8 cellular contexts compared by ENCODE assay signal in genomic region chr3:127822836-127823589, GRCh38. TPM values are rescaled to one million over a fixed set of nuclear protein-coding genes. Genes with fewer than 3 reads are reported as not detected.
DNase-seq lines count a peak whose midpoint lies in the region; ATAC-seq and TF ChIP-seq lines count a peak whose summit lies in the region.

No MANE protein-coding gene starts in this region.

- intact Hi-C loops in PC-3 (cut with micrococcal nuclease): loop anchor here (5.0 kb wide), 2 partner anchors 76 to 139 kb away; no protein-coding TSS in a partner anchor
- intact Hi-C loops in thyroid gland (cut with DNase I): no loop called here

- 4 to 30% methylated on average over 2 to 18 of the region's 98 CpGs for WGBS in thyroid gland, 2 donors

- no peaks in the 10 kb centered on the region for H3F3A ChIP-seq in PC-3 (ENCODE audit: low read length, unreplicated experiment)

- H3K4me1 ChIP-seq in PC-3 (ENCODE audit: insufficient read depth, low read length) (peaks cover 48% of the 10 kb centered on the region), thyroid gland (peaks cover 8 to 27% of the 10 kb centered on the region in 2 donors)

- H3K4me2 ChIP-seq in PC-3 (ENCODE audit: low read length): peak overlapping the region; percentile 87

- peak overlapping the region; percentile 89 for H3K9ac ChIP-seq in PC-3 (ENCODE audit: low read length)

- CTCF ChIA-PET in PC-3 (lab: Charles Lee): interaction anchor here (0.5 to 1.1 kb wide), 5 partner anchors 19 to 248 kb away, joined by 3 to 4 read pairs (median 3); no protein-coding TSS in a partner anchor

- POLR2A ChIA-PET in PC-3 (lab: Charles Lee; ENCODE audit: unreplicated experiment): interaction anchor here (1.1 kb wide), 1 partner anchor 55 kb away, joined by 14 read pairs; no protein-coding TSS in a partner anchor

- no peaks in the 10 kb centered on the region for H4K20me1 ChIP-seq in PC-3 (ENCODE audit: low read length)

- H3K36me3 ChIP-seq in PC-3 (ENCODE audit: low read depth, low read length): no peaks in the 10 kb centered on the region
- no peaks in the 10 kb centered on the region for H3K36me3 ChIP-seq in thyroid gland

- H3K4me3 ChIP-seq in PC-3 (ENCODE audit: low read length): peak overlapping the region; percentile 80
- peak overlapping the region; percentile 2 to 60 (median 44) for H3K4me3 ChIP-seq in thyroid gland (replicated peaks in 1 of 3)

- H3K27me3 ChIP-seq in PC-3 (ENCODE audit: low read length) (no peaks in the 10 kb centered on the region), thyroid gland (no peaks in the 10 kb centered on the region)

- H2AFZ ChIP-seq in PC-3 (ENCODE audit: low read length): peak overlapping the region; percentile 81

- TF ChIP-seq CTCF in PC-3 (conservative IDR thresholded peaks at IDR 0.05; ENCODE audit: low read depth, low read length) (no peak), thyroid gland (IDR thresholded peaks at IDR 0.05) (peak in 2 of 6 experiments; percentile 10)

- DNase-seq in NCI-H1105 treated with DMSO at 0.1 percent for 48 hours (lab: John Stamatoyannopoulos, UW) (peak; percentile 19), NCI-H1105 (lab: John Stamatoyannopoulos, UW) (no peak), PC-3 (peak; percentile 29), ecto neural progenitor cell (ENCODE audit: low spot score) (peak; percentile 61), medulla oblongata (ENCODE audit: extremely low spot score) (peak; percentile 67), thyroid gland (peak; percentile 17 to 26), GOT3 (lab: John Stamatoyannopoulos, UW) (no peak)

- peak in 1 of 2 donors; percentile 5 for TF ChIP-seq POLR2A in thyroid gland (IDR thresholded peaks at IDR 0.05)

- H3K27ac ChIP-seq in PC-3 (ENCODE audit: low read length): peak overlapping the region; percentile 76
- H3K27ac ChIP-seq in thyroid gland: peak overlapping the region; percentile 11 to 79 (median 71)

- peaks cover 46% of the 10 kb centered on the region for H3K79me2 ChIP-seq in PC-3 (ENCODE audit: low read length)

- H3K9me2 ChIP-seq in PC-3 (replicated peaks; ENCODE audit: low read length): no peaks in the 10 kb centered on the region

- BruUV-seq in PC-3 (replicated peaks; lab: Mats Ljungman, UMichigan): no TSS peak

- H3K9me3 ChIP-seq in PC-3 (ENCODE audit: low read length) (no peaks in the 10 kb centered on the region), thyroid gland (no peaks in the 10 kb centered on the region)

- ATAC-seq in GM21619 (IDR thresholded peaks at IDR 0.05; ENCODE audit: unreplicated experiment) (peak; percentile 47), PC-3 (peak; percentile 51)

RNA-seq across cellular contexts. Expression of gene MGLL, which starts 0.7 kb away (rescaled TPM):
- total RNA-seq in PC-3 (2014; rRNA removed): 38.7 and 40.1 TPM in 2 replicates
- total RNA-seq in thyroid gland: 10 to 100 TPM; 12.4 to 24.7 (median 18.4) TPM

Comparison
In these comparisons a context has a peak if more than half of its experiments do, and no peak if none do; other contexts are left out.
1. DNase-seq: peak in NCI-H1105 treated with DMSO at 0.1 percent for 48 hours (single experiment), PC-3 (single experiment), ecto neural progenitor cell (single experiment), medulla oblongata (single experiment) and thyroid gland (2 of 2); none in NCI-H1105 (single experiment) and GOT3 (single experiment).